Comparison of ENCODE assay signal across 17 cellular contexts in genomic region chr2:218017211-218018053, GRCh38. TPM values are rescaled to one million over a fixed set of nuclear protein-coding genes. Genes with fewer than 3 reads are reported as not detected.
DNase-seq lines count a peak whose midpoint lies in the region; ATAC-seq and TF ChIP-seq lines count a peak whose summit lies in the region.
"Had no signal": no experiment of that assay in that cellular context is flagged by ENCODE, and none has a peak within 500 bp of the region (broad histone marks: within the 10 kb centered on the region; RNA-seq: fewer than 3 reads in every experiment).

No MANE protein-coding gene starts in this region.

- H3K9ac ChIP-seq in neural progenitor cell: no peak overlapping the region

- intact Hi-C loops in upper lobe of right lung (cut with DNase I): no loop called here

- H3F3A ChIP-seq in neural progenitor cell (ENCODE audit: low read depth): peaks cover 13% of the 10 kb centered on the region

- H3K4me1 Mint-ChIP-seq in neural progenitor cell: peaks cover 62% of the 10 kb centered on the region

- H3K36me3 Mint-ChIP-seq in neural progenitor cell: no peaks in the 10 kb centered on the region
- H3K36me3 Mint-ChIP-seq: naive thymus-derived CD8-positive, alpha-beta T cell; stimulated activated naive B cell treated with anti-CD40 and anti-IgM and Interleukin-4, amounts not matched to agents 10 μg/mL and 1 μg/mL and 100 μg/mL, for 72 hours had no signal

- no peak for TF ChIP-seq EP300 in gastroesophageal sphincter (IDR thresholded peaks at IDR 0.05)

- peaks cover 11% of the 10 kb centered on the region for H3K27me3 Mint-ChIP-seq in neural progenitor cell (ENCODE audit: insufficient read depth, low read depth)

- DNase-seq in RPMI8226: peak; percentile 33
- DNase-seq in neural progenitor cell (ENCODE audit: low spot score): no peak
- DNase-seq in upper lobe of right lung: peak; percentile 38
- DNase-seq in central memory CD4-positive, alpha-beta T cell: no peak
- DNase-seq in inferior parietal cortex (ENCODE audit: extremely low spot score): no peak
- DNase-seq in AG08395 (ENCODE audit: low spot score): no peak
- DNase-seq: activated CD4-positive, alpha-beta T cell treated with anti-CD3 and anti-CD28 coated beads, Interleukin-2, amount 50 U/mL, for 48 hours; cortex of kidney; HCEC 1CT; NCI-H1092 treated with DMSO at 0.1 percent for 48 hours; NCI-H2227 treated with DMSO at 0.1 percent for 48 hours; stimulated activated naive B cell treated with anti-CD40 and anti-IgM and Interleukin-4, amounts not matched to agents 10 μg/mL and 1 μg/mL and 100 μg/mL, for 72 hours had no signal

- H3K4me2 ChIP-seq in neural progenitor cell: no peak overlapping the region

- no peak overlapping the region for H2AFZ ChIP-seq in neural progenitor cell (replicated peaks)

- no peak for TF ChIP-seq POLR2A in gastroesophageal sphincter (IDR thresholded peaks at IDR 0.05)

- H3K9me3 ChIP-seq in gastroesophageal sphincter: no peaks in the 10 kb centered on the region
- H3K9me3 ChIP-seq in neural progenitor cell (ENCODE audit: low read depth): no peaks in the 10 kb centered on the region
- no peaks in the 10 kb centered on the region for H3K9me3 ChIP-seq in upper lobe of right lung
- H3K9me3 ChIP-seq: adrenal gland, left lung, vagina had no signal

- no peak for TF ChIP-seq CTCF in gastroesophageal sphincter (IDR thresholded peaks at IDR 0.05)
- TF ChIP-seq CTCF in neural progenitor cell (IDR thresholded peaks at IDR 0.05): no peak
- no peak for TF ChIP-seq CTCF in upper lobe of right lung (IDR thresholded peaks at IDR 0.05)

- no peak overlapping the region for H3K4me3 Mint-ChIP-seq in neural progenitor cell
- H3K4me3 Mint-ChIP-seq: naive thymus-derived CD8-positive, alpha-beta T cell; stimulated activated naive B cell treated with anti-CD40 and anti-IgM and Interleukin-4, amounts not matched to agents 10 μg/mL and 1 μg/mL and 100 μg/mL, for 72 hours had no signal

- H3K36me3 ChIP-seq in gastroesophageal sphincter: no peaks in the 10 kb centered on the region
- no peaks in the 10 kb centered on the region for H3K36me3 ChIP-seq in neural progenitor cell
- no peaks in the 10 kb centered on the region for H3K36me3 ChIP-seq in upper lobe of right lung
- H3K36me3 ChIP-seq: adrenal gland, left lung, vagina had no signal

- H3K27ac ChIP-seq in gastroesophageal sphincter: peak overlapping the region in 3 of 4 donors; percentile 26 to 57 (median 48)
- no peak overlapping the region for H3K27ac ChIP-seq in neural progenitor cell
- peak overlapping the region; percentile 30 for H3K27ac ChIP-seq in upper lobe of right lung
- H3K27ac ChIP-seq: left lung, vagina had no signal

- no peaks in the 10 kb centered on the region for H3K79me2 ChIP-seq in neural progenitor cell (ENCODE audit: low read depth)

- H3K9me3 Mint-ChIP-seq in neural progenitor cell: no peaks in the 10 kb centered on the region
- H3K9me3 Mint-ChIP-seq: naive thymus-derived CD8-positive, alpha-beta T cell; stimulated activated naive B cell treated with anti-CD40 and anti-IgM and Interleukin-4, amounts not matched to agents 10 μg/mL and 1 μg/mL and 100 μg/mL, for 72 hours had no signal

- 50 to 67% methylated on average over 2 to 4 of the region's 7 CpGs for WGBS in gastroesophageal sphincter (ENCODE audit: low coverage in 1 of 2), 2 donors

- peak overlapping the region; percentile 13 for H3K27ac Mint-ChIP-seq in neural progenitor cell
- H3K27ac Mint-ChIP-seq: stimulated activated naive B cell treated with anti-CD40 and anti-IgM and Interleukin-4, amounts not matched to agents 10 μg/mL and 1 μg/mL and 100 μg/mL, for 72 hours had no signal

- H3K4me3 ChIP-seq in gastroesophageal sphincter (no peak overlapping the region), neural progenitor cell (no peak overlapping the region), upper lobe of right lung (no peak overlapping the region)
- H3K4me3 ChIP-seq: adrenal gland, left lung, vagina had no signal

- ATAC-seq in gastroesophageal sphincter: peak; percentile 73
- peak; percentile 29 for ATAC-seq in upper lobe of right lung
- ATAC-seq: left lung; naive thymus-derived CD8-positive, alpha-beta T cell had no signal

- no peaks in the 10 kb centered on the region for H4K20me1 ChIP-seq in neural progenitor cell (ENCODE audit: low read depth)

- H3K27me3 ChIP-seq in gastroesophageal sphincter (no peaks in the 10 kb centered on the region), neural progenitor cell (peaks cover 5% of the 10 kb centered on the region), upper lobe of right lung (no peaks in the 10 kb centered on the region)
- H3K27me3 ChIP-seq: adrenal gland, left lung, vagina had no signal

- H3K4me1 ChIP-seq in gastroesophageal sphincter: peaks cover 0 to 46% (median 16%) of the 10 kb centered on the region in 3 donors
- peaks cover 28% of the 10 kb centered on the region for H3K4me1 ChIP-seq in neural progenitor cell
- H3K4me1 ChIP-seq in upper lobe of right lung: peaks cover 13% of the 10 kb centered on the region

RNA-seq across cellular contexts. Expression of gene TNS1, which starts 14.6 kb away (rescaled TPM):
- total RNA-seq in gastroesophageal sphincter: 1,000 to 10,000 TPM in 3 of 4 donors, 100 to 1,000 TPM in 1; 825 to 2,193 (median 1,462) TPM
- total RNA-seq in neural progenitor cell (ENCODE audit: low replicate concordance): 0.24 and 2.3 TPM in 2 replicates
- 669 TPM for total RNA-seq in upper lobe of right lung

RNA-seq across cellular contexts. Expression of gene RUFY4, which starts 51.6 kb away (rescaled TPM):
- total RNA-seq in gastroesophageal sphincter: not detected
- total RNA-seq in neural progenitor cell (ENCODE audit: low replicate concordance): not detected in 2 replicates
- total RNA-seq in upper lobe of right lung: not detected
- total RNA-seq: vagina had no signal

Comparison
In these comparisons a context has a peak if more than half of its experiments do, and no peak if none do; other contexts are left out.
1. DNase-seq: peak in RPMI8226 (single experiment) and upper lobe of right lung (single experiment); none in neural progenitor cell (single experiment), central memory CD4-positive, alpha-beta T cell (single experiment), inferior parietal cortex (single experiment) and AG08395 (single experiment).
2. RNA of gene TNS1, which starts 14.6 kb away (total RNA-seq): 825 to 2,193 TPM in gastroesophageal sphincter and 669 TPM in upper lobe of right lung (single experiment); 0.24 to 2.3 TPM in neural progenitor cell; every median in the first group is over 100 times any median in the second.